In genomic region chr13:51814825-51815650, GRCh38 we compare ENCODE assay signal across 8 cellular contexts. TPM values are rescaled to one million over a fixed set of nuclear protein-coding genes. Genes with fewer than 3 reads are reported as not detected.
A peak's percentile ranks its signal among the peaks of the same experiment; 100 is the strongest.
DNase-seq lines count a peak whose midpoint lies in the region; ATAC-seq and TF ChIP-seq lines count a peak whose summit lies in the region.

No MANE protein-coding gene starts in this region.

- H3K4me1 Mint-ChIP-seq in CD4-positive, alpha-beta T cell (ENCODE audit: low read depth) = peaks cover 84% of the 10 kb centered on the region
- peaks cover 65% of the 10 kb centered on the region for H3K4me1 Mint-ChIP-seq in activated CD4-positive, alpha-beta T cell treated with anti-CD3 and anti-CD28 coated beads, Interleukin-2, amount 10 ng/mL, durations not matched to agents 7 days and 5 days

- peak; percentile 89 for TF ChIP-seq CTCF in CD4-positive, alpha-beta T cell (IDR thresholded peaks at IDR 0.05)

- H3K36me3 Mint-ChIP-seq in CD4-positive, alpha-beta T cell (ENCODE audit: low read depth) = peaks cover 79% of the 10 kb centered on the region
- peaks cover 4% of the 10 kb centered on the region for H3K36me3 Mint-ChIP-seq in activated CD4-positive, alpha-beta T cell treated with anti-CD3 and anti-CD28 coated beads, Interleukin-2, amount 10 ng/mL, durations not matched to agents 7 days and 5 days (ENCODE audit: low read depth)

- no peaks in the 10 kb centered on the region for H3K9me3 Mint-ChIP-seq in CD4-positive, alpha-beta T cell
- no peaks in the 10 kb centered on the region for H3K9me3 Mint-ChIP-seq in activated CD4-positive, alpha-beta T cell treated with anti-CD3 and anti-CD28 coated beads, Interleukin-2, amount 10 ng/mL, durations not matched to agents 7 days and 5 days

- H3K27ac Mint-ChIP-seq in CD4-positive, alpha-beta T cell = peak overlapping the region; percentile 89
- peak overlapping the region; percentile 82 for H3K27ac Mint-ChIP-seq in activated CD4-positive, alpha-beta T cell treated with anti-CD3 and anti-CD28 coated beads, Interleukin-2, amount 10 ng/mL, durations not matched to agents 7 days and 5 days

- ATAC-seq in CD4-positive, alpha-beta T cell (ENCODE audit: poor library complexity) = peak; percentile 80
- peak; percentile 85 for ATAC-seq in GM19035 (IDR thresholded peaks at IDR 0.05; ENCODE audit: unreplicated experiment)
- ATAC-seq in HG03108 (IDR thresholded peaks at IDR 0.05; ENCODE audit: unreplicated experiment) = peak; percentile 47

- peak; percentile 56 to 73 (median 66) for DNase-seq in CD4-positive, alpha-beta T cell
- DNase-seq in NCI-H226 = peak; percentile 40
- DNase-seq in activated CD4-positive, alpha-beta T cell treated with anti-CD3 and anti-CD28 coated beads, Interleukin-2, amount 10 ng/mL, durations not matched to agents 7 days and 5 days = peak; percentile 83
- peak; percentile 65 for DNase-seq in effector CD8-positive, alpha-beta T cell (lab: John Stamatoyannopoulos, UW)
- peak; percentile 71 for DNase-seq in midbrain (lab: John Stamatoyannopoulos, UW)
- peak; percentile 55 to 56 for DNase-seq in stimulated activated CD8-positive, alpha-beta memory T cell treated with anti-CD3 and anti-CD28 coated beads, Interleukin-7, amount 100 ng/mL, for 4 hours (ENCODE audit: low read depth in 2 of 2)

- H3K9me3 ChIP-seq in CD4-positive, alpha-beta T cell (ENCODE audit: control insufficient read depth, low read length) = no peaks in the 10 kb centered on the region

- H3K27me3 ChIP-seq in CD4-positive, alpha-beta T cell (ENCODE audit: control insufficient read depth, insufficient read depth, low read length) = no peaks in the 10 kb centered on the region

- H3K27me3 Mint-ChIP-seq in CD4-positive, alpha-beta T cell = no peaks in the 10 kb centered on the region
- no peaks in the 10 kb centered on the region for H3K27me3 Mint-ChIP-seq in activated CD4-positive, alpha-beta T cell treated with anti-CD3 and anti-CD28 coated beads, Interleukin-2, amount 10 ng/mL, durations not matched to agents 7 days and 5 days

- peak overlapping the region; percentile 77 for H3K4me3 Mint-ChIP-seq in CD4-positive, alpha-beta T cell
- H3K4me3 Mint-ChIP-seq in activated CD4-positive, alpha-beta T cell treated with anti-CD3 and anti-CD28 coated beads, Interleukin-2, amount 10 ng/mL, durations not matched to agents 7 days and 5 days = peak overlapping the region; percentile 1

- POLR2A ChIA-PET in CD4-positive, alpha-beta T cell (lab: Charles Lee) = interaction anchor here (0.7 to 8.1 kb wide), 11 partner anchors 8 to 364 kb away, joined by 3 to 110 read pairs (median 6); partner anchors contain the start of genes ALG11 and INTS6
- POLR2A ChIA-PET in activated CD4-positive, alpha-beta T cell treated with anti-CD3 and anti-CD28 coated beads, Interleukin-2, amount 10 ng/mL, durations not matched to agents 7 days and 5 days (lab: Charles Lee) = no interaction called here

- intact Hi-C loops in CD4-positive, alpha-beta T cell (cut with DNase I, micrococcal nuclease) = loop anchor here (1.0 to 10.0 kb wide), 6 partner anchors 10 to 840 kb away; partner anchors contain the start of genes CKAP2 (in 1 of the 2), SUGT1 (in 1 of the 2) and VPS36 (in 1 of the 2)

- no peak overlapping the region for H3K27ac ChIP-seq in CD4-positive, alpha-beta T cell (ENCODE audit: low read depth, low read length)

- CTCF ChIA-PET in CD4-positive, alpha-beta T cell (lab: Charles Lee) = interaction anchor here (0.6 to 4.4 kb wide), 16 partner anchors 10 to 414 kb away, joined by 3 to 44 read pairs (median 4); partner anchors contain the start of genes TMEM272 and WDFY2
- CTCF ChIA-PET in activated CD4-positive, alpha-beta T cell treated with anti-CD3 and anti-CD28 coated beads, Interleukin-2, amount 10 ng/mL, durations not matched to agents 7 days and 5 days (lab: Charles Lee) = interaction anchor here (0.7 to 4.4 kb wide), 17 partner anchors 10 to 435 kb away, joined by 3 to 41 read pairs (median 5); partner anchors contain the start of gene TMEM272

RNA-seq across cellular contexts. Expression of gene DHRS12, which starts 11.1 kb away (rescaled TPM):
- total RNA-seq in CD4-positive, alpha-beta T cell = 10 to 100 TPM in 1 of 2 experiments, 1 to 10 TPM in 1; 10.0 to 14.8 TPM
- total RNA-seq in activated CD4-positive, alpha-beta T cell treated with anti-CD3 and anti-CD28 coated beads, Interleukin-2, amount 10 ng/mL, durations not matched to agents 7 days and 5 days = 1 to 10 TPM; 9.5 to 9.7 TPM

RNA-seq across cellular contexts. Expression of gene TMEM272, which starts 29.9 kb away (rescaled TPM):
- 1 to 10 TPM; 2.7 to 2.8 TPM for total RNA-seq in CD4-positive, alpha-beta T cell
- total RNA-seq in activated CD4-positive, alpha-beta T cell treated with anti-CD3 and anti-CD28 coated beads, Interleukin-2, amount 10 ng/mL, durations not matched to agents 7 days and 5 days = 1 to 10 TPM; 1.3 to 1.5 TPM

RNA-seq across cellular contexts. Expression of gene CCDC70, which starts 46.7 kb away (rescaled TPM):
- not detected for total RNA-seq in CD4-positive, alpha-beta T cell
- not detected for total RNA-seq in activated CD4-positive, alpha-beta T cell treated with anti-CD3 and anti-CD28 coated beads, Interleukin-2, amount 10 ng/mL, durations not matched to agents 7 days and 5 days
